ENCODE assay signal across 24 cellular contexts in the genomic region with DNA sequence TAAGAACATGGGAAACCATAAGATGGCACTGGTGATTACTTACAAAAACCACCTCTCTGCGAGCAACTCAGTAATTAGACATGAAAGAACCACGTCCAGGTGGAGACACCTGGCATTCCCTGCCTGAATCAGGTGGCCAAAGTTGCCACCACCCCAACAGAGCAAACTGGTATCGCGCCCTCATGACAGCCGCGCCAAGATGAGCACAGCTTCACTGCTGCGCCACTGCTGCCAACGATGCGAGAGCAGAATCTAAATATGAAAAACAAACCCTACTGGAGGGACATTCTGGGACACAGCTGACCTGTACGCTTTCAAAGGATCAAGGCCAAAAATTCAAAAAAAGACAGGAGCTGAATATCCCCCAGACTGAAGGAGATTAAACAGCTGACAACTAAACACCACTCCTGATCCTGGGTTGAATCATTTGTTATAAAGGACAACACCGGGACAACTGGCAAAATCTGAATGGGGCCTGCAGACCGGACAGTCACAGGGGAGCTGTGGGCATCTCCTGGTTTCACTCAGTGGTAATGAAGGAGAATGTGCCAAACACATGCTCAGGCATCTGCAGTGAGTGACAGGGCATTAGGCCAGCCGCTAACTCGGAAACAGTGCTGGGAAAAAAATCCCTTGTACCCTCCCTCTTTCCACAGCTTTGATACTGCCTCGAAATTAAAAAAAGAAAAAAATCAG. TPM values are rescaled to one million over a fixed set of nuclear protein-coding genes. Genes with fewer than 3 reads are reported as not detected.
DNase-seq lines count a peak whose midpoint lies in the region; ATAC-seq and TF ChIP-seq lines count a peak whose summit lies in the region.
"Had no signal": no experiment of that assay in that cellular context is flagged by ENCODE, and none has a peak within 500 bp of the region (broad histone marks: within the 10 kb centered on the region; RNA-seq: fewer than 3 reads in every experiment).

No MANE protein-coding gene starts in this region.

- no peaks in the 10 kb centered on the region for H3K27me3 Mint-ChIP-seq in natural killer cell treated with Interleukin-12 subunit alpha and Interleukin-12 subunit beta and Interleukin-15 and Interleukin-18, amount 100 ng/mL, for 72 hours
- H3K27me3 Mint-ChIP-seq: activated naive CD8-positive, alpha-beta T cell treated with anti-CD3 and anti-CD28 coated beads for 36 hours; naive thymus-derived CD8-positive, alpha-beta T cell had no signal

- H3K36me3 Mint-ChIP-seq in natural killer cell treated with Interleukin-12 subunit alpha and Interleukin-12 subunit beta and Interleukin-15 and Interleukin-18, amount 100 ng/mL, for 72 hours: peaks cover 62% of the 10 kb centered on the region

- H3K27me3 ChIP-seq in DND-41 (ENCODE audit: insufficient read depth, low read length, poor library complexity): no peaks in the 10 kb centered on the region
- H3K27me3 ChIP-seq: left lung, Peyer's patch, upper lobe of left lung had no signal

- H3K9me3 Mint-ChIP-seq in natural killer cell treated with Interleukin-12 subunit alpha and Interleukin-12 subunit beta and Interleukin-15 and Interleukin-18, amount 100 ng/mL, for 72 hours: no peaks in the 10 kb centered on the region
- H3K9me3 Mint-ChIP-seq: activated naive CD8-positive, alpha-beta T cell treated with anti-CD3 and anti-CD28 coated beads for 36 hours; activated T-helper 2 cell treated with anti-CD3 and anti-CD28 coated beads, Interferon-gamma antibody, Interleukin-2, Interleukin-4, amounts not matched to agents 10 μg/mL and 5 μg/mL and 100 μg/mL, durations not matched to agents 14 hours and 24 hours and 36 hours; naive thymus-derived CD8-positive, alpha-beta T cell had no signal

- H4K20me1 ChIP-seq in DND-41 (ENCODE audit: insufficient read depth, low read length): 0 out of 2 replicates have a peak, but pooled peaks cover 5% of the 10 kb centered on the region

- H3K4me2 ChIP-seq in DND-41 (ENCODE audit: insufficient read depth, low read length): no peak overlapping the region

- H3K4me1 ChIP-seq in DND-41 (ENCODE audit: insufficient read depth, low read length): no peaks in the 10 kb centered on the region
- H3K4me1 ChIP-seq: left lung, Peyer's patch, upper lobe of left lung had no signal

- no peak overlapping the region for H3K4me3 Mint-ChIP-seq in natural killer cell treated with Interleukin-12 subunit alpha and Interleukin-12 subunit beta and Interleukin-15 and Interleukin-18, amount 100 ng/mL, for 72 hours
- H3K4me3 Mint-ChIP-seq: activated naive CD8-positive, alpha-beta T cell treated with anti-CD3 and anti-CD28 coated beads for 36 hours had no signal

- H3K36me3 ChIP-seq in DND-41 (ENCODE audit: insufficient read depth, low read length): peaks cover 99% of the 10 kb centered on the region

- no peaks in the 10 kb centered on the region for H3K79me2 ChIP-seq in DND-41 (ENCODE audit: insufficient read depth, low read length)

- peak; percentile 20 for DNase-seq in DMS 273 (lab: John Stamatoyannopoulos, UW; ENCODE audit: unreplicated experiment)
- DNase-seq in DMS 273 treated with DMSO at 0.1 percent for 48 hours (lab: John Stamatoyannopoulos, UW): no peak
- DNase-seq in DND-41: peak; percentile 2
- peak; percentile 48 for DNase-seq in cerebellar cortex (ENCODE audit: low spot score)
- no peak for DNase-seq in natural killer cell treated with Interleukin-12 subunit alpha and Interleukin-12 subunit beta and Interleukin-15 and Interleukin-18, amount 100 ng/mL, for 72 hours (ENCODE audit: low spot score)
- no peak for DNase-seq in activated naive CD4-positive, alpha-beta T cell (lab: John Stamatoyannopoulos, UW)
- no peak for DNase-seq in NCI-H1092 treated with DMSO at 0.1 percent for 48 hours (lab: John Stamatoyannopoulos, UW)
- DNase-seq: activated naive CD8-positive, alpha-beta T cell treated with anti-CD3 and anti-CD28 coated beads for 36 hours; aorta; EL; GM23248; left lung; naive thymus-derived CD8-positive, alpha-beta T cell; NCI-H510A treated with DMSO at 0.1 percent for 48 hours; Peyer's patch; SW 1271; T1000; upper lobe of left lung had no signal

- H3K27ac ChIP-seq in DND-41 (ENCODE audit: low read length): no peak overlapping the region
- H3K27ac ChIP-seq: 22Rv1, C4-2B, GM23248, left lung, Peyer's patch, upper lobe of left lung had no signal

- peak overlapping the region; percentile 95 to 97 for H3K27ac Mint-ChIP-seq in natural killer cell treated with Interleukin-12 subunit alpha and Interleukin-12 subunit beta and Interleukin-15 and Interleukin-18, amount 100 ng/mL, for 72 hours
- H3K27ac Mint-ChIP-seq: activated naive CD8-positive, alpha-beta T cell treated with anti-CD3 and anti-CD28 coated beads for 36 hours had no signal

- H3K4me3 ChIP-seq in DND-41 (ENCODE audit: low read depth in 1 of 2, low read length in 2 of 2): no peak overlapping the region
- H3K4me3 ChIP-seq: GM23248, K562, left lung, Peyer's patch, upper lobe of left lung had no signal

- TF ChIP-seq CTCF in DND-41 (IDR thresholded peaks at IDR 0.05; ENCODE audit: borderline replicate concordance, extremely low read depth, low read length, poor library complexity, severe bottlenecking): no peak

- no peak overlapping the region for H3K9ac ChIP-seq in DND-41 (ENCODE audit: low read depth, low read length)
- H3K9ac ChIP-seq: GM23248 had no signal

- no peak overlapping the region for H2AFZ ChIP-seq in DND-41 (ENCODE audit: low read depth, low read length)
- H2AFZ ChIP-seq: GM23248 had no signal

- no peaks in the 10 kb centered on the region for H3K9me3 ChIP-seq in DND-41 (ENCODE audit: insufficient read depth, low read length, severe bottlenecking)
- H3K9me3 ChIP-seq: left lung, Peyer's patch, upper lobe of left lung had no signal

- ATAC-seq in DND-41 (ENCODE audit: insufficient read depth, low read depth): no peak
- ATAC-seq in natural killer cell treated with Interleukin-12 subunit alpha and Interleukin-12 subunit beta and Interleukin-15 and Interleukin-18, amount 100 ng/mL, for 72 hours: no peak
- ATAC-seq in GM19455 (IDR thresholded peaks at IDR 0.05; ENCODE audit: unreplicated experiment): no peak
- ATAC-seq: K562; left lung; naive thymus-derived CD8-positive, alpha-beta T cell had no signal

- H3K4me1 Mint-ChIP-seq in natural killer cell treated with Interleukin-12 subunit alpha and Interleukin-12 subunit beta and Interleukin-15 and Interleukin-18, amount 100 ng/mL, for 72 hours (ENCODE audit: low read depth in 2 of 2): peaks cover 63 to 70% of the 10 kb centered on the region in 2 donors

RNA-seq across cellular contexts. Expression of gene CST7, which starts 17.4 kb away (rescaled TPM):
- 100 to 1,000 TPM in 1 of 2 donors, 10 to 100 TPM in 1; 77.8 to 129 TPM for total RNA-seq in natural killer cell treated with Interleukin-12 subunit alpha and Interleukin-12 subunit beta and Interleukin-15 and Interleukin-18, amount 100 ng/mL, for 72 hours
- total RNA-seq: GM23248, K562, osteoblast had no signal

RNA-seq across cellular contexts. Expression of gene APMAP, which starts 26.1 kb away (rescaled TPM):
- total RNA-seq in natural killer cell treated with Interleukin-12 subunit alpha and Interleukin-12 subunit beta and Interleukin-15 and Interleukin-18, amount 100 ng/mL, for 72 hours: 100 to 1,000 TPM; 109 to 206 TPM

Comparison
In these comparisons a context has a peak if more than half of its experiments do, and no peak if none do; other contexts are left out.
1. DNase-seq: peak in DMS 273 (single experiment), DND-41 (single experiment) and cerebellar cortex (single experiment); none in DMS 273 treated with DMSO at 0.1 percent for 48 hours (single experiment), natural killer cell treated with Interleukin-12 subunit alpha and Interleukin-12 subunit beta and Interleukin-15 and Interleukin-18, amount 100 ng/mL, for 72 hours (single experiment), activated naive CD4-positive, alpha-beta T cell (0 of 4) and NCI-H1092 treated with DMSO at 0.1 percent for 48 hours (single experiment).